Comparison of ENCODE assay signal across 8 cellular contexts in genomic region chr19:55606471-55606787, GRCh38. TPM values are rescaled to one million over a fixed set of nuclear protein-coding genes. Genes with fewer than 3 reads are reported as not detected.
DNase-seq lines count a peak whose midpoint lies in the region; ATAC-seq and TF ChIP-seq lines count a peak whose summit lies in the region.

No MANE protein-coding gene starts in this region.

- TF ChIP-seq CTCF in DOHH2 (IDR thresholded peaks at IDR 0.05; ENCODE audit: low read depth, low read length, poor library complexity, severe bottlenecking) (no peak), esophagus squamous epithelium (IDR thresholded peaks at IDR 0.05) (peak in 1 of 6 experiments; percentile 2), progenitor cell of endocrine pancreas (IDR thresholded peaks at IDR 0.05; ENCODE audit: unreplicated experiment) (no peak)

- TF ChIP-seq POLR2A in esophagus squamous epithelium (IDR thresholded peaks at IDR 0.05), result no peak

- peaks cover 58% of the 10 kb centered on the region for H3K79me2 ChIP-seq in DOHH2 (ENCODE audit: control insufficient read depth, low read length)

- no peaks in the 10 kb centered on the region for H3K9me3 Mint-ChIP-seq in progenitor cell of endocrine pancreas (ENCODE audit: low read depth)

- H3K27me3 Mint-ChIP-seq in progenitor cell of endocrine pancreas, result no peaks in the 10 kb centered on the region

- peaks cover 11% of the 10 kb centered on the region; the same call in 1 of the 2 replicates for H4K20me1 ChIP-seq in DOHH2 (ENCODE audit: control insufficient read depth, insufficient read depth, low read depth, low read length)

- H3K4me2 ChIP-seq in DOHH2 (ENCODE audit: low read length), result peak overlapping the region; percentile 96

- peaks cover 38% of the 10 kb centered on the region for H3K4me1 ChIP-seq in DOHH2 (ENCODE audit: control insufficient read depth, low read length)
- H3K4me1 ChIP-seq in SJCRH30, result peaks cover 4% of the 10 kb centered on the region; the same call in 1 of the 2 replicates
- peaks cover 22 to 69% (median 29%) of the 10 kb centered on the region in 3 donors for H3K4me1 ChIP-seq in esophagus squamous epithelium

- H3K27me3 ChIP-seq in DOHH2 (ENCODE audit: control insufficient read depth, low read length), result no peaks in the 10 kb centered on the region
- H3K27me3 ChIP-seq in SJCRH30, result no peaks in the 10 kb centered on the region
- no peaks in the 10 kb centered on the region for H3K27me3 ChIP-seq in esophagus squamous epithelium

- intact Hi-C loops in esophagus squamous epithelium (cut with DNase I), result no loop called here

- ATAC-seq in GM18870 (IDR thresholded peaks at IDR 0.05; ENCODE audit: unreplicated experiment) (no peak), HG02571 (IDR thresholded peaks at IDR 0.05; ENCODE audit: unreplicated experiment) (no peak)

- H3K27ac Mint-ChIP-seq in progenitor cell of endocrine pancreas, result peak overlapping the region; percentile 96

- peak overlapping the region; percentile 95 for H3K4me3 ChIP-seq in DOHH2 (ENCODE audit: low read length)
- peak overlapping the region; percentile 72 for H3K4me3 ChIP-seq in SJCRH30
- H3K4me3 ChIP-seq in esophagus squamous epithelium, result peak overlapping the region; percentile 77 to 86 (median 82)

- H3K36me3 ChIP-seq in DOHH2 (ENCODE audit: control insufficient read depth, low read length) (peaks cover 44% of the 10 kb centered on the region), SJCRH30 (0 out of 2 replicates have a peak, but pooled peaks cover 5% of the 10 kb centered on the region), esophagus squamous epithelium (peaks cover 0 to 43% (median 11%) of the 10 kb centered on the region in 3 donors)

- peaks cover 16% of the 10 kb centered on the region for H3F3A ChIP-seq in DOHH2 (ENCODE audit: control insufficient read depth, insufficient read depth)

- H3K27ac ChIP-seq in DOHH2 (ENCODE audit: low read depth, low read length) (peak overlapping the region; percentile 99), SJCRH30 (no peak overlapping the region; the same call in 1 of the 2 replicates), esophagus squamous epithelium (peak overlapping the region; percentile 96 to 97 (median 97))

- H3K4me3 Mint-ChIP-seq in progenitor cell of endocrine pancreas (ENCODE audit: low read depth), result peak overlapping the region; percentile 97

- 18 to 25% methylated on average over 11 to 12 of the region's 12 CpGs for WGBS in esophagus squamous epithelium, 2 donors

- peaks cover 10% of the 10 kb centered on the region for H3K36me3 Mint-ChIP-seq in progenitor cell of endocrine pancreas (ENCODE audit: insufficient read depth)

- H3K9me3 ChIP-seq in DOHH2 (ENCODE audit: control insufficient read depth, insufficient read depth, low read length), result no peaks in the 10 kb centered on the region
- H3K9me3 ChIP-seq in SJCRH30 (replicated peaks), result no peaks in the 10 kb centered on the region
- no peaks in the 10 kb centered on the region for H3K9me3 ChIP-seq in esophagus squamous epithelium

- DNase-seq in SJCRH30 (no peak), esophagus squamous epithelium (lab: John Stamatoyannopoulos, UW) (no peak), progenitor cell of endocrine pancreas (ENCODE audit: low spot score, unreplicated experiment) (no peak), NCI-H526 (lab: John Stamatoyannopoulos, UW) (no peak)
- no peak for DNase-seq in stimulated activated CD4-positive, alpha-beta T cell treated with anti-CD3 and anti-CD28 coated beads, Interleukin-2, amount 100 ng/mL, for 24 hours

- H3K4me1 Mint-ChIP-seq in progenitor cell of endocrine pancreas (ENCODE audit: low read depth), result peaks cover 18% of the 10 kb centered on the region

- H3K9me2 ChIP-seq in DOHH2 (replicated peaks; ENCODE audit: control insufficient read depth, low read length), result no peaks in the 10 kb centered on the region

RNA-seq across cellular contexts. Expression of gene ZNF865, which starts 1.0 kb away (rescaled TPM):
- total RNA-seq in SJCRH30 (2014; rRNA removed; shearing (Covaris generic)), result 1.7 and 2.0 TPM in 2 replicates
- total RNA-seq in esophagus squamous epithelium (1 to 10 TPM; 2.7 to 5.3 (median 3.3) TPM), progenitor cell of endocrine pancreas (19.0 and 19.9 TPM in 2 replicates)

RNA-seq across cellular contexts. Expression of gene ZNF524, which starts 6.3 kb away (rescaled TPM):
- 2.7 and 3.2 TPM in 2 replicates for total RNA-seq in SJCRH30 (2014; rRNA removed; shearing (Covaris generic))
- total RNA-seq in esophagus squamous epithelium, result 10 to 100 TPM; 17.7 to 25.9 (median 22.9) TPM
- 7.9 and 8.5 TPM in 2 replicates for total RNA-seq in progenitor cell of endocrine pancreas

RNA-seq across cellular contexts. Expression of gene FIZ1, which starts 7.1 kb away (rescaled TPM):
- total RNA-seq in SJCRH30 (2014; rRNA removed; shearing (Covaris generic)), result 7.9 and 10.3 TPM in 2 replicates
- total RNA-seq in esophagus squamous epithelium (10 to 100 TPM in 1 of 4 donors, 1 to 10 TPM in 3; 5.8 to 12.7 (median 7.9) TPM), progenitor cell of endocrine pancreas (35.5 and 39.0 TPM in 2 replicates)

RNA-seq across cellular contexts. Expression of gene ZNF784, which starts 17.9 kb away (rescaled TPM):
- 2.7 and 3.1 TPM in 2 replicates for total RNA-seq in SJCRH30 (2014; rRNA removed; shearing (Covaris generic))
- total RNA-seq in esophagus squamous epithelium (1 to 10 TPM; 2.9 to 6.9 (median 4.4) TPM), progenitor cell of endocrine pancreas (14.6 and 15.3 TPM in 2 replicates)

RNA-seq across cellular contexts. Expression of gene ZNF579, which starts 25.8 kb away (rescaled TPM):
- 5.4 and 7.5 TPM in 2 replicates for total RNA-seq in SJCRH30 (2014; rRNA removed; shearing (Covaris generic))
- total RNA-seq in esophagus squamous epithelium (1 to 10 TPM in 3 of 4 donors, under 1 TPM in 1; 0.75 to 3.0 (median 2.2) TPM), progenitor cell of endocrine pancreas (26.6 and 29.1 TPM in 2 replicates)
